ENCODE assay signal across 2 cellular contexts in the genomic region with DNA sequence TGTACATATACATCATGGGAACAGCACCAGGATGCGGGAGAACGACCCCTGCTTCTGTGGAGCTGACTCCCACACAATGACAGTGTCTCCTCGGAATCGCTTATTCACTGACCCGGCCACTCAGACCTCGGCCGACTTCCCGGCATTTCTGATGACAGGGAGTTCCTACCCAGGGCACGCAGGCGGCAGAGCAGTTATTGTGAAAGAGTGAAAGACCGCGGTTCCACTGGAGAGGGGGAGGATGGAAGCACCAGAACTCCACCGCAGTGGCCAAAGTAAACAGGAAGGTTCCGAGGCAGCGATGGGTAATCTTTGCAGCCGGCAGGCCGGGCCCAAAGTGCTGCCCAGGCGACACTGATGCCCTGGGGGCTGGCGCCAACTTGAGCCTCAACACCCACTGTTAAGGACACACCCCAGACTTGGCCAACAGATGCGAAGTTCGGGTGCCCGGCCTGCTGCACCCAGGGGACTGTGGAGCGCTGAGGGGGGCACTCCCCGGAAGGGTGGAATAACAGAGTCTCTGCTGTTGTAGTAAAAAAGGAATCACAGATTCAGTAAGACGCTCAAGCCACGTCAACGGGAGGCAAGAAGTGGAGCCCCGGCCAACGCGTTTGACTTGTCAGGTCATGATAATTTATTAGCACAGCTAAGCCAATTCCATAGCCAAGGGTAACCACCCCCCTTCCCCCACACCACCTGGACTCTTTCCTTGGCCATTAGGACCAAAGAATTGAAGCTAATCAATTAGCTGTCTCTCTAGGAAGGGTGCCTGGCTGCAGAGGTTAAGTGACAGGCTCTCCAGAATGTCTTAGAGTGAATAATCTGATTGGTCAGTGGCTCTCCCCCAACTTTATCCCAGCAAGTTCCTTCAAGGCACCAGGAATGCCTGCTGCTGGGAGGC.
A peak's percentile ranks its signal among the peaks of the same experiment; 100 is the strongest.
TF ChIP-seq lines count a peak whose summit lies in the region.

No MANE protein-coding gene starts in this region.

TF ChIP-seq in A549, 52 proteins besides CTCF, POLR2A, EP300 and RAD21:
- TF ChIP-seq, protein P1, sequence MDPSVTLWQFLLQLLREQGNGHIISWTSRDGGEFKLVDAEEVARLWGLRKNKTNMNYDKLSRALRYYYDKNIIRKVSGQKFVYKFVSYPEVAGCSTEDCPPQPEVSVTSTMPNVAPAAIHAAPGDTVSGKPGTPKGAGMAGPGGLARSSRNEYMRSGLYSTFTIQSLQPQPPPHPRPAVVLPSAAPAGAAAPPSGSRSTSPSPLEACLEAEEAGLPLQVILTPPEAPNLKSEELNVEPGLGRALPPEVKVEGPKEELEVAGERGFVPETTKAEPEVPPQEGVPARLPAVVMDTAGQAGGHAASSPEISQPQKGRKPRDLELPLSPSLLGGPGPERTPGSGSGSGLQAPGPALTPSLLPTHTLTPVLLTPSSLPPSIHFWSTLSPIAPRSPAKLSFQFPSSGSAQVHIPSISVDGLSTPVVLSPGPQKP (IDR thresholded peaks at IDR 0.05; ENCODE audit: low read depth, low read length): no peak
- TF ChIP-seq POLR2AphosphoS2 (conservative IDR thresholded peaks at IDR 0.05; ENCODE audit: low read length) (no peak), MYC (IDR thresholded peaks at IDR 0.05; ENCODE audit: borderline replicate concordance, low read length) (no peak), RCOR1 (IDR thresholded peaks at IDR 0.05; ENCODE audit: low read depth, low read length) (no peak)

TF ChIP-seq in K562, 482 proteins besides CTCF, POLR2A, EP300 and RAD21 (continues in another document):
- TF ChIP-seq DIDO1 (tag; IDR thresholded peaks at IDR 0.05; ENCODE audit: low read depth) (no peak), ELF1 (tag; IDR thresholded peaks at IDR 0.05) (0 out of 2 replicates have a peak, but pooled peaks have one; percentile 47), ILK (tag; IDR thresholded peaks at IDR 0.05; ENCODE audit: borderline replicate concordance, low read depth) (no peak), HMG20A (CRISPR knock-in tag; conservative IDR thresholded peaks at IDR 0.05) (no peak), ZNF354B (CRISPR knock-in tag; IDR thresholded peaks at IDR 0.05) (no peak), HEY1 (CRISPR knock-in tag; IDR thresholded peaks at IDR 0.05; ENCODE audit: borderline replicate concordance) (no peak), CEBPB (tag; IDR thresholded peaks at IDR 0.05) (peak; percentile 93), YY1 (IDR thresholded peaks at IDR 0.05; ENCODE audit: borderline replicate concordance in 1 of 3, control insufficient read depth in 1 of 3, extremely low read depth in 1 of 3, insufficient read depth in 3 of 3, insufficient read length in 1 of 3, insufficient replicate concordance in 2 of 3, low read depth in 1 of 3, low read length in 2 of 3) (peak in 1 of 3 experiments; percentile 1), HDAC1 (IDR thresholded peaks at IDR 0.05) (no peak), L3MBTL2 (IDR thresholded peaks at IDR 0.05) (0 out of 2 replicates have a peak, but pooled peaks have one; percentile 12), CBFA2T3 (IDR thresholded peaks at IDR 0.05) (peak; percentile 19; the same call in 1 of the 2 replicates), MYC (IDR thresholded peaks at IDR 0.05; ENCODE audit: low read depth, low read length) (peak; percentile 27; the same call in 1 of the 2 replicates), MYC (CRISPR knock-in tag; IDR thresholded peaks at IDR 0.05; ENCODE audit: borderline replicate concordance, low read depth) (no peak), ETV1 (tag; conservative IDR thresholded peaks at IDR 0.05; ENCODE audit: low read depth) (peak; percentile 46; the same call in 1 of the 2 replicates), MYNN (IDR thresholded peaks at IDR 0.05) (peak; percentile 61; the same call in 1 of the 2 replicates), MYNN (CRISPR knock-in tag; IDR thresholded peaks at IDR 0.05) (no peak), FIP1L1 (IDR thresholded peaks at IDR 0.05; ENCODE audit: low read depth, low read length, poor library complexity, severe bottlenecking) (no peak), ZNF197 (CRISPR knock-in tag; IDR thresholded peaks at IDR 0.05; ENCODE audit: low read depth) (0 out of 2 replicates have a peak, but pooled peaks have one; percentile 40), HMGN3 (IDR thresholded peaks at IDR 0.05; ENCODE audit: borderline replicate concordance, extremely low read depth, insufficient read length, low read depth, low read length) (no peak)
- TF ChIP-seq, protein P2, sequence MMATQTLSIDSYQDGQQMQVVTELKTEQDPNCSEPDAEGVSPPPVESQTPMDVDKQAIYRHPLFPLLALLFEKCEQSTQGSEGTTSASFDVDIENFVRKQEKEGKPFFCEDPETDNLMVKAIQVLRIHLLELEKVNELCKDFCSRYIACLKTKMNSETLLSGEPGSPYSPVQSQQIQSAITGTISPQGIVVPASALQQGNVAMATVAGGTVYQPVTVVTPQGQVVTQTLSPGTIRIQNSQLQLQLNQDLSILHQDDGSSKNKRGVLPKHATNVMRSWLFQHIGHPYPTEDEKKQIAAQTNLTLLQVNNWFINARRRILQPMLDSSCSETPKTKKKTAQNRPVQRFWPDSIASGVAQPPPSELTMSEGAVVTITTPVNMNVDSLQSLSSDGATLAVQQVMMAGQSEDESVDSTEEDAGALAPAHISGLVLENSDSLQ (IDR thresholded peaks at IDR 0.05): peak; percentile 94
- TF ChIP-seq, protein P3, sequence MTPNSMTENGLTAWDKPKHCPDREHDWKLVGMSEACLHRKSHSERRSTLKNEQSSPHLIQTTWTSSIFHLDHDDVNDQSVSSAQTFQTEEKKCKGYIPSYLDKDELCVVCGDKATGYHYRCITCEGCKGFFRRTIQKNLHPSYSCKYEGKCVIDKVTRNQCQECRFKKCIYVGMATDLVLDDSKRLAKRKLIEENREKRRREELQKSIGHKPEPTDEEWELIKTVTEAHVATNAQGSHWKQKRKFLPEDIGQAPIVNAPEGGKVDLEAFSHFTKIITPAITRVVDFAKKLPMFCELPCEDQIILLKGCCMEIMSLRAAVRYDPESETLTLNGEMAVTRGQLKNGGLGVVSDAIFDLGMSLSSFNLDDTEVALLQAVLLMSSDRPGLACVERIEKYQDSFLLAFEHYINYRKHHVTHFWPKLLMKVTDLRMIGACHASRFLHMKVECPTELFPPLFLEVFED (CRISPR knock-in tag; conservative IDR thresholded peaks at IDR 0.05): no peak
- TF ChIP-seq, protein P4, sequence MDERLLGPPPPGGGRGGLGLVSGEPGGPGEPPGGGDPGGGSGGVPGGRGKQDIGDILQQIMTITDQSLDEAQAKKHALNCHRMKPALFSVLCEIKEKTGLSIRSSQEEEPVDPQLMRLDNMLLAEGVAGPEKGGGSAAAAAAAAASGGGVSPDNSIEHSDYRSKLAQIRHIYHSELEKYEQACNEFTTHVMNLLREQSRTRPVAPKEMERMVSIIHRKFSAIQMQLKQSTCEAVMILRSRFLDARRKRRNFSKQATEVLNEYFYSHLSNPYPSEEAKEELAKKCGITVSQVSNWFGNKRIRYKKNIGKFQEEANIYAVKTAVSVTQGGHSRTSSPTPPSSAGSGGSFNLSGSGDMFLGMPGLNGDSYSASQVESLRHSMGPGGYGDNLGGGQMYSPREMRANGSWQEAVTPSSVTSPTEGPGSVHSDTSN (CRISPR knock-in tag; IDR thresholded peaks at IDR 0.05; ENCODE audit: low read depth): no peak
- TF ChIP-seq, protein P4 (tag; conservative IDR thresholded peaks at IDR 0.05; ENCODE audit: low read depth): peak; percentile 88
- TF ChIP-seq, protein P5, sequence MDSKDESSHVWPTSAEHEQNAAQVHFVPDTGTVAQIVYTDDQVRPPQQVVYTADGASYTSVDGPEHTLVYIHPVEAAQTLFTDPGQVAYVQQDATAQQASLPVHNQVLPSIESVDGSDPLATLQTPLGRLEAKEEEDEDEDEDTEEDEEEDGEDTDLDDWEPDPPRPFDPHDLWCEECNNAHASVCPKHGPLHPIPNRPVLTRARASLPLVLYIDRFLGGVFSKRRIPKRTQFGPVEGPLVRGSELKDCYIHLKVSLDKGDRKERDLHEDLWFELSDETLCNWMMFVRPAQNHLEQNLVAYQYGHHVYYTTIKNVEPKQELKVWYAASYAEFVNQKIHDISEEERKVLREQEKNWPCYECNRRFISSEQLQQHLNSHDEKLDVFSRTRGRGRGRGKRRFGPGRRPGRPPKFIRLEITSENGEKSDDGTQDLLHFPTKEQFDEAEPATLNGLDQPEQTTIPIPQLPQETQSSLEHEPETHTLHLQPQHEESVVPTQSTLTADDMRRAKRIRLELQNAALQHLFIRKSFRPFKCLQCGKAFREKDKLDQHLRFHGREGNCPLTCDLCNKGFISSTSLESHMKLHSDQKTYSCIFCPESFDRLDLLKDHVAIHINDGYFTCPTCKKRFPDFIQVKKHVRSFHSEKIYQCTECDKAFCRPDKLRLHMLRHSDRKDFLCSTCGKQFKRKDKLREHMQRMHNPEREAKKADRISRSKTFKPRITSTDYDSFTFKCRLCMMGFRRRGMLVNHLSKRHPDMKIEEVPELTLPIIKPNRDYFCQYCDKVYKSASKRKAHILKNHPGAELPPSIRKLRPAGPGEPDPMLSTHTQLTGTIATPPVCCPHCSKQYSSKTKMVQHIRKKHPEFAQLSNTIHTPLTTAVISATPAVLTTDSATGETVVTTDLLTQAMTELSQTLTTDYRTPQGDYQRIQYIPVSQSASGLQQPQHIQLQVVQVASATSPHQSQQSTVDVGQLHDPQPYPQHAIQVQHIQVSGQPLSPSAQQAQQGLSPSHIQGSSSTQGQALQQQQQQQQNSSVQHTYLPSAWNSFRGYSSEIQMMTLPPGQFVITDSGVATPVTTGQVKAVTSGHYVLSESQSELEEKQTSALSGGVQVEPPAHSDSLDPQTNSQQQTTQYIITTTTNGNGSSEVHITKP (IDR thresholded peaks at IDR 0.05; ENCODE audit: partially characterized antibody): peak; percentile 85
- TF ChIP-seq, protein P6, sequence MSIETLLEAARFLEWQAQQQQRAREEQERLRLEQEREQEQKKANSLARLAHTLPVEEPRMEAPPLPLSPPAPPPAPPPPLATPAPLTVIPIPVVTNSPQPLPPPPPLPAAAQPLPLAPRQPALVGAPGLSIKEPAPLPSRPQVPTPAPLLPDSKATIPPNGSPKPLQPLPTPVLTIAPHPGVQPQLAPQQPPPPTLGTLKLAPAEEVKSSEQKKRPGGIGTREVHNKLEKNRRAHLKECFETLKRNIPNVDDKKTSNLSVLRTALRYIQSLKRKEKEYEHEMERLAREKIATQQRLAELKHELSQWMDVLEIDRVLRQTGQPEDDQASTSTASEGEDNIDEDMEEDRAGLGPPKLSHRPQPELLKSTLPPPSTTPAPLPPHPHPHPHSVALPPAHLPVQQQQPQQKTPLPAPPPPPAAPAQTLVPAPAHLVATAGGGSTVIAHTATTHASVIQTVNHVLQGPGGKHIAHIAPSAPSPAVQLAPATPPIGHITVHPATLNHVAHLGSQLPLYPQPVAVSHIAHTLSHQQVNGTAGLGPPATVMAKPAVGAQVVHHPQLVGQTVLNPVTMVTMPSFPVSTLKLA (conservative IDR thresholded peaks at IDR 0.05): 0 out of 4 replicates have a peak, but pooled peaks of 1 of the 2 experiments have one; percentile 39
- TF ChIP-seq, protein P7, sequence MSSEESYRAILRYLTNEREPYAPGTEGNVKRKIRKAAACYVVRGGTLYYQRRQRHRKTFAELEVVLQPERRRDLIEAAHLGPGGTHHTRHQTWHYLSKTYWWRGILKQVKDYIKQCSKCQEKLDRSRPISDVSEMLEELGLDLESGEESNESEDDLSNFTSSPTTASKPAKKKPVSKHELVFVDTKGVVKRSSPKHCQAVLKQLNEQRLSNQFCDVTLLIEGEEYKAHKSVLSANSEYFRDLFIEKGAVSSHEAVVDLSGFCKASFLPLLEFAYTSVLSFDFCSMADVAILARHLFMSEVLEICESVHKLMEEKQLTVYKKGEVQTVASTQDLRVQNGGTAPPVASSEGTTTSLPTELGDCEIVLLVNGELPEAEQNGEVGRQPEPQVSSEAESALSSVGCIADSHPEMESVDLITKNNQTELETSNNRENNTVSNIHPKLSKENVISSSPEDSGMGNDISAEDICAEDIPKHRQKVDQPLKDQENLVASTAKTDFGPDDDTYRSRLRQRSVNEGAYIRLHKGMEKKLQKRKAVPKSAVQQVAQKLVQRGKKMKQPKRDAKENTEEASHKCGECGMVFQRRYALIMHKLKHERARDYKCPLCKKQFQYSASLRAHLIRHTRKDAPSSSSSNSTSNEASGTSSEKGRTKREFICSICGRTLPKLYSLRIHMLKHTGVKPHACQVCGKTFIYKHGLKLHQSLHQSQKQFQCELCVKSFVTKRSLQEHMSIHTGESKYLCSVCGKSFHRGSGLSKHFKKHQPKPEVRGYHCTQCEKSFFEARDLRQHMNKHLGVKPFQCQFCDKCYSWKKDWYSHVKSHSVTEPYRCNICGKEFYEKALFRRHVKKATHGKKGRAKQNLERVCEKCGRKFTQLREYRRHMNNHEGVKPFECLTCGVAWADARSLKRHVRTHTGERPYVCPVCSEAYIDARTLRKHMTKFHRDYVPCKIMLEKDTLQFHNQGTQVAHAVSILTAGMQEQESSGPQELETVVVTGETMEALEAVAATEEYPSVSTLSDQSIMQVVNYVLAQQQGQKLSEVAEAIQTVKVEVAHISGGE (CRISPR knock-in tag; IDR thresholded peaks at IDR 0.05): peak in 1 of 3 experiments; percentile 73; a peak in 2 of 6 replicates
- TF ChIP-seq, protein P8, sequence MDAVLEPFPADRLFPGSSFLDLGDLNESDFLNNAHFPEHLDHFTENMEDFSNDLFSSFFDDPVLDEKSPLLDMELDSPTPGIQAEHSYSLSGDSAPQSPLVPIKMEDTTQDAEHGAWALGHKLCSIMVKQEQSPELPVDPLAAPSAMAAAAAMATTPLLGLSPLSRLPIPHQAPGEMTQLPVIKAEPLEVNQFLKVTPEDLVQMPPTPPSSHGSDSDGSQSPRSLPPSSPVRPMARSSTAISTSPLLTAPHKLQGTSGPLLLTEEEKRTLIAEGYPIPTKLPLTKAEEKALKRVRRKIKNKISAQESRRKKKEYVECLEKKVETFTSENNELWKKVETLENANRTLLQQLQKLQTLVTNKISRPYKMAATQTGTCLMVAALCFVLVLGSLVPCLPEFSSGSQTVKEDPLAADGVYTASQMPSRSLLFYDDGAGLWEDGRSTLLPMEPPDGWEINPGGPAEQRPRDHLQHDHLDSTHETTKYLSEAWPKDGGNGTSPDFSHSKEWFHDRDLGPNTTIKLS (IDR thresholded peaks at IDR 0.05; ENCODE audit: borderline replicate concordance, low read depth): peak; percentile 47; the same call in 1 of the 2 replicates
- TF ChIP-seq, protein P9, sequence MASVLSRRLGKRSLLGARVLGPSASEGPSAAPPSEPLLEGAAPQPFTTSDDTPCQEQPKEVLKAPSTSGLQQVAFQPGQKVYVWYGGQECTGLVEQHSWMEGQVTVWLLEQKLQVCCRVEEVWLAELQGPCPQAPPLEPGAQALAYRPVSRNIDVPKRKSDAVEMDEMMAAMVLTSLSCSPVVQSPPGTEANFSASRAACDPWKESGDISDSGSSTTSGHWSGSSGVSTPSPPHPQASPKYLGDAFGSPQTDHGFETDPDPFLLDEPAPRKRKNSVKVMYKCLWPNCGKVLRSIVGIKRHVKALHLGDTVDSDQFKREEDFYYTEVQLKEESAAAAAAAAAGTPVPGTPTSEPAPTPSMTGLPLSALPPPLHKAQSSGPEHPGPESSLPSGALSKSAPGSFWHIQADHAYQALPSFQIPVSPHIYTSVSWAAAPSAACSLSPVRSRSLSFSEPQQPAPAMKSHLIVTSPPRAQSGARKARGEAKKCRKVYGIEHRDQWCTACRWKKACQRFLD (CRISPR knock-in tag; IDR thresholded peaks at IDR 0.05): peak; percentile 77
